In the genomic region with DNA sequence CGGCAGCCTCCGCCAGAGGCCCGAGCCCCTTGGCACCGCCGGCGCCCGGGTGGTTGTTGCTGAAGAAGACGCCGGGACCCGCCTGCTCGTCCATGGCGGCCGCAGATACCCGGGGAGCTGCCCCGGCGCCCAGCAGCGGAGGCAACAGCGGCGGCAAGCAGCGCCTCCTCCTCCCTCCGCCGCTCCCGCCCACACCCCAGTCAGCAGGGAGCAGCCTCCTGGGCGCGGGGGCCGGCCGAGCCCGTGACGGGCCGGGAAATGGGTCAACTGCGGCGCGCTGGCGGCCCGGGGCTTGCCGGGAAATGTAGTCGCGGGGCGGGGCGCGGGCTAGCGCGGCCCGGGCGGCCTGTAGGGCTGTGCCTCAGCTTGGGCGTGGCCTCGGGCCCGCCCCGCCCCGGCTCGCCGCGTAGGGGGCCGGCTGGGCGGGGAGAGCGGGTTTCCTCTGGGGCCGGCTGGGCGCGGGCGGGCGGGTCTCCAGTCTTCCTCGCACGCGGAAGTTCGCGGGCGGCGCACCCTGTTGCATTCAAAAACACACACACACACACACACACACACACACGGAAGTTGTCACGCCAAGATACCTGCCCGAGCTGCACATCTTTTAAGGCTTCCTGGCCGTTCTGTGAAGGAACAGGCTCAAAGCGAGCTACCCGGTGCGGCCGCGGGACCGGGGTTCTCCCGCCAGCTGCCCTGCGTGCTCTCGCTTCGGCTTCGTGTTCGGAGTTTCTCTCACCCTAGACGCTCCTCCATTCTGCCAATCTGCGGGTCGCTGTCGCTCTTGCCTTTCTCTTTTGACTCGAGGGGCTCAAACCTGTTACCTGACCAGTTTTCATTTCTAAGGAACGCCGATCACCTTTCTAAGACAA, we compare ENCODE assay signal across 1 cellular context.
TF ChIP-seq lines count a peak whose summit lies in the region.

A gene with protein sequence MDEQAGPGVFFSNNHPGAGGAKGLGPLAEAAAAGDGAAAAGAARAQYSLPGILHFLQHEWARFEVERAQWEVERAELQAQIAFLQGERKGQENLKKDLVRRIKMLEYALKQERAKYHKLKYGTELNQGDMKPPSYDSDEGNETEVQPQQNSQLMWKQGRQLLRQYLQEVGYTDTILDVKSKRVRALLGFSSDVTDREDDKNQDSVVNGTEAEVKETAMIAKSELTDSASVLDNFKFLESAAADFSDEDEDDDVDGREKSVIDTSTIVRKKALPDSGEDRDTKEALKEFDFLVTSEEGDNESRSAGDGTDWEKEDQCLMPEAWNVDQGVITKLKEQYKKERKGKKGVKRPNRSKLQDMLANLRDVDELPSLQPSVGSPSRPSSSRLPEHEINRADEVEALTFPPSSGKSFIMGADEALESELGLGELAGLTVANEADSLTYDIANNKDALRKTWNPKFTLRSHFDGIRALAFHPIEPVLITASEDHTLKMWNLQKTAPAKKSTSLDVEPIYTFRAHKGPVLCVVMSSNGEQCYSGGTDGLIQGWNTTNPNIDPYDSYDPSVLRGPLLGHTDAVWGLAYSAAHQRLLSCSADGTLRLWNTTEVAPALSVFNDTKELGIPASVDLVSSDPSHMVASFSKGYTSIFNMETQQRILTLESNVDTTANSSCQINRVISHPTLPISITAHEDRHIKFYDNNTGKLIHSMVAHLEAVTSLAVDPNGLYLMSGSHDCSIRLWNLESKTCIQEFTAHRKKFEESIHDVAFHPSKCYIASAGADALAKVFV (minus strand): TSS at position 167 of the 866 bp plus-strand sequence. CDS start 73 bp downstream, at position 94.

TF ChIP-seq in GM12878, 131 proteins besides CTCF, POLR2A, EP300 and RAD21 (continued from another document and continues in another):
- TF ChIP-seq, protein P1, sequence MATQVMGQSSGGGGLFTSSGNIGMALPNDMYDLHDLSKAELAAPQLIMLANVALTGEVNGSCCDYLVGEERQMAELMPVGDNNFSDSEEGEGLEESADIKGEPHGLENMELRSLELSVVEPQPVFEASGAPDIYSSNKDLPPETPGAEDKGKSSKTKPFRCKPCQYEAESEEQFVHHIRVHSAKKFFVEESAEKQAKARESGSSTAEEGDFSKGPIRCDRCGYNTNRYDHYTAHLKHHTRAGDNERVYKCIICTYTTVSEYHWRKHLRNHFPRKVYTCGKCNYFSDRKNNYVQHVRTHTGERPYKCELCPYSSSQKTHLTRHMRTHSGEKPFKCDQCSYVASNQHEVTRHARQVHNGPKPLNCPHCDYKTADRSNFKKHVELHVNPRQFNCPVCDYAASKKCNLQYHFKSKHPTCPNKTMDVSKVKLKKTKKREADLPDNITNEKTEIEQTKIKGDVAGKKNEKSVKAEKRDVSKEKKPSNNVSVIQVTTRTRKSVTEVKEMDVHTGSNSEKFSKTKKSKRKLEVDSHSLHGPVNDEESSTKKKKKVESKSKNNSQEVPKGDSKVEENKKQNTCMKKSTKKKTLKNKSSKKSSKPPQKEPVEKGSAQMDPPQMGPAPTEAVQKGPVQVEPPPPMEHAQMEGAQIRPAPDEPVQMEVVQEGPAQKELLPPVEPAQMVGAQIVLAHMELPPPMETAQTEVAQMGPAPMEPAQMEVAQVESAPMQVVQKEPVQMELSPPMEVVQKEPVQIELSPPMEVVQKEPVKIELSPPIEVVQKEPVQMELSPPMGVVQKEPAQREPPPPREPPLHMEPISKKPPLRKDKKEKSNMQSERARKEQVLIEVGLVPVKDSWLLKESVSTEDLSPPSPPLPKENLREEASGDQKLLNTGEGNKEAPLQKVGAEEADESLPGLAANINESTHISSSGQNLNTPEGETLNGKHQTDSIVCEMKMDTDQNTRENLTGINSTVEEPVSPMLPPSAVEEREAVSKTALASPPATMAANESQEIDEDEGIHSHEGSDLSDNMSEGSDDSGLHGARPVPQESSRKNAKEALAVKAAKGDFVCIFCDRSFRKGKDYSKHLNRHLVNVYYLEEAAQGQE (IDR thresholded peaks at IDR 0.05; ENCODE audit: low read depth, low read length), result no peak
- TF ChIP-seq EZH2 (IDR thresholded peaks at IDR 0.05; ENCODE audit: borderline replicate concordance, control insufficient read depth, low read depth, low read length), result no peak
- TF ChIP-seq TBL1XR1 (IDR thresholded peaks at IDR 0.05; ENCODE audit: low read depth, low read length), result peak; percentile 33; the same call in 1 of the 2 replicates
- TF ChIP-seq, protein P2, sequence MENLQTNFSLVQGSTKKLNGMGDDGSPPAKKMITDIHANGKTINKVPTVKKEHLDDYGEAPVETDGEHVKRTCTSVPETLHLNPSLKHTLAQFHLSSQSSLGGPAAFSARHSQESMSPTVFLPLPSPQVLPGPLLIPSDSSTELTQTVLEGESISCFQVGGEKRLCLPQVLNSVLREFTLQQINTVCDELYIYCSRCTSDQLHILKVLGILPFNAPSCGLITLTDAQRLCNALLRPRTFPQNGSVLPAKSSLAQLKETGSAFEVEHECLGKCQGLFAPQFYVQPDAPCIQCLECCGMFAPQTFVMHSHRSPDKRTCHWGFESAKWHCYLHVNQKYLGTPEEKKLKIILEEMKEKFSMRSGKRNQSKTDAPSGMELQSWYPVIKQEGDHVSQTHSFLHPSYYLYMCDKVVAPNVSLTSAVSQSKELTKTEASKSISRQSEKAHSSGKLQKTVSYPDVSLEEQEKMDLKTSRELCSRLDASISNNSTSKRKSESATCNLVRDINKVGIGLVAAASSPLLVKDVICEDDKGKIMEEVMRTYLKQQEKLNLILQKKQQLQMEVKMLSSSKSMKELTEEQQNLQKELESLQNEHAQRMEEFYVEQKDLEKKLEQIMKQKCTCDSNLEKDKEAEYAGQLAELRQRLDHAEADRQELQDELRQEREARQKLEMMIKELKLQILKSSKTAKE (IDR thresholded peaks at IDR 0.05; ENCODE audit: low read depth, poor library complexity, severe bottlenecking), result no peak
- TF ChIP-seq, protein P3, sequence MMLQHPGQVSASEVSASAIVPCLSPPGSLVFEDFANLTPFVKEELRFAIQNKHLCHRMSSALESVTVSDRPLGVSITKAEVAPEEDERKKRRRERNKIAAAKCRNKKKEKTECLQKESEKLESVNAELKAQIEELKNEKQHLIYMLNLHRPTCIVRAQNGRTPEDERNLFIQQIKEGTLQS (IDR thresholded peaks at IDR 0.05; ENCODE audit: borderline replicate concordance, extremely low read depth, low read depth, low read length), result no peak
- TF ChIP-seq, protein P4, sequence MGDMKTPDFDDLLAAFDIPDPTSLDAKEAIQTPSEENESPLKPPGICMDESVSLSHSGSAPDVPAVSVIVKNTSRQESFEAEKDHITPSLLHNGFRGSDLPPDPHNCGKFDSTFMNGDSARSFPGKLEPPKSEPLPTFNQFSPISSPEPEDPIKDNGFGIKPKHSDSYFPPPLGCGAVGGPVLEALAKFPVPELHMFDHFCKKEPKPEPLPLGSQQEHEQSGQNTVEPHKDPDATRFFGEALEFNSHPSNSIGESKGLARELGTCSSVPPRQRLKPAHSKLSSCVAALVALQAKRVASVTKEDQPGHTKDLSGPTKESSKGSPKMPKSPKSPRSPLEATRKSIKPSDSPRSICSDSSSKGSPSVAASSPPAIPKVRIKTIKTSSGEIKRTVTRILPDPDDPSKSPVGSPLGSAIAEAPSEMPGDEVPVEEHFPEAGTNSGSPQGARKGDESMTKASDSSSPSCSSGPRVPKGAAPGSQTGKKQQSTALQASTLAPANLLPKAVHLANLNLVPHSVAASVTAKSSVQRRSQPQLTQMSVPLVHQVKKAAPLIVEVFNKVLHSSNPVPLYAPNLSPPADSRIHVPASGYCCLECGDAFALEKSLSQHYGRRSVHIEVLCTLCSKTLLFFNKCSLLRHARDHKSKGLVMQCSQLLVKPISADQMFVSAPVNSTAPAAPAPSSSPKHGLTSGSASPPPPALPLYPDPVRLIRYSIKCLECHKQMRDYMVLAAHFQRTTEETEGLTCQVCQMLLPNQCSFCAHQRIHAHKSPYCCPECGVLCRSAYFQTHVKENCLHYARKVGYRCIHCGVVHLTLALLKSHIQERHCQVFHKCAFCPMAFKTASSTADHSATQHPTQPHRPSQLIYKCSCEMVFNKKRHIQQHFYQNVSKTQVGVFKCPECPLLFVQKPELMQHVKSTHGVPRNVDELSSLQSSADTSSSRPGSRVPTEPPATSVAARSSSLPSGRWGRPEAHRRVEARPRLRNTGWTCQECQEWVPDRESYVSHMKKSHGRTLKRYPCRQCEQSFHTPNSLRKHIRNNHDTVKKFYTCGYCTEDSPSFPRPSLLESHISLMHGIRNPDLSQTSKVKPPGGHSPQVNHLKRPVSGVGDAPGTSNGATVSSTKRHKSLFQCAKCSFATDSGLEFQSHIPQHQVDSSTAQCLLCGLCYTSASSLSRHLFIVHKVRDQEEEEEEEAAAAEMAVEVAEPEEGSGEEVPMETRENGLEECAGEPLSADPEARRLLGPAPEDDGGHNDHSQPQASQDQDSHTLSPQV (IDR thresholded peaks at IDR 0.05), result peak; percentile 43; the same call in 1 of the 2 replicates
- peak; percentile 78 for TF ChIP-seq GABPA (IDR thresholded peaks at IDR 0.05; ENCODE audit: low read depth)
- TF ChIP-seq CHD2 (IDR thresholded peaks at IDR 0.05; ENCODE audit: borderline replicate concordance, low read depth, low read length), result 0 out of 2 replicates have a peak, but pooled peaks have one; percentile 29
- peak; percentile 73 for TF ChIP-seq DPF2 (IDR thresholded peaks at IDR 0.05)
- 0 out of 2 replicates have a peak, but pooled peaks have one; percentile 29 for TF ChIP-seq SIN3A (IDR thresholded peaks at IDR 0.05; ENCODE audit: low read depth, low read length)
- peak; percentile 36; the same call in 1 of the 2 replicates for TF ChIP-seq FOXK2 (IDR thresholded peaks at IDR 0.05)
- TF ChIP-seq ATF7 (IDR thresholded peaks at IDR 0.05; ENCODE audit: low read depth), result peak; percentile 47
- TF ChIP-seq ZBED1 (IDR thresholded peaks at IDR 0.05; ENCODE audit: borderline replicate concordance), result no peak
- no peak for TF ChIP-seq CBX3 (IDR thresholded peaks at IDR 0.05; ENCODE audit: borderline replicate concordance, low read depth)
- TF ChIP-seq, protein P5, sequence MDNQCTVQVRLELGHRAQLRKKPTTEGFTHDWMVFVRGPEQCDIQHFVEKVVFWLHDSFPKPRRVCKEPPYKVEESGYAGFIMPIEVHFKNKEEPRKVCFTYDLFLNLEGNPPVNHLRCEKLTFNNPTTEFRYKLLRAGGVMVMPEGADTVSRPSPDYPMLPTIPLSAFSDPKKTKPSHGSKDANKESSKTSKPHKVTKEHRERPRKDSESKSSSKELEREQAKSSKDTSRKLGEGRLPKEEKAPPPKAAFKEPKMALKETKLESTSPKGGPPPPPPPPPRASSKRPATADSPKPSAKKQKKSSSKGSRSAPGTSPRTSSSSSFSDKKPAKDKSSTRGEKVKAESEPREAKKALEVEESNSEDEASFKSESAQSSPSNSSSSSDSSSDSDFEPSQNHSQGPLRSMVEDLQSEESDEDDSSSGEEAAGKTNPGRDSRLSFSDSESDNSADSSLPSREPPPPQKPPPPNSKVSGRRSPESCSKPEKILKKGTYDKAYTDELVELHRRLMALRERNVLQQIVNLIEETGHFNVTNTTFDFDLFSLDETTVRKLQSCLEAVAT (IDR thresholded peaks at IDR 0.05), result peak; percentile 83
- no peak; a peak in 1 of 4 replicates for TF ChIP-seq SRF (IDR thresholded peaks at IDR 0.05; ENCODE audit: low read depth in 2 of 2, low read length in 2 of 2)
- TF ChIP-seq, protein P6, sequence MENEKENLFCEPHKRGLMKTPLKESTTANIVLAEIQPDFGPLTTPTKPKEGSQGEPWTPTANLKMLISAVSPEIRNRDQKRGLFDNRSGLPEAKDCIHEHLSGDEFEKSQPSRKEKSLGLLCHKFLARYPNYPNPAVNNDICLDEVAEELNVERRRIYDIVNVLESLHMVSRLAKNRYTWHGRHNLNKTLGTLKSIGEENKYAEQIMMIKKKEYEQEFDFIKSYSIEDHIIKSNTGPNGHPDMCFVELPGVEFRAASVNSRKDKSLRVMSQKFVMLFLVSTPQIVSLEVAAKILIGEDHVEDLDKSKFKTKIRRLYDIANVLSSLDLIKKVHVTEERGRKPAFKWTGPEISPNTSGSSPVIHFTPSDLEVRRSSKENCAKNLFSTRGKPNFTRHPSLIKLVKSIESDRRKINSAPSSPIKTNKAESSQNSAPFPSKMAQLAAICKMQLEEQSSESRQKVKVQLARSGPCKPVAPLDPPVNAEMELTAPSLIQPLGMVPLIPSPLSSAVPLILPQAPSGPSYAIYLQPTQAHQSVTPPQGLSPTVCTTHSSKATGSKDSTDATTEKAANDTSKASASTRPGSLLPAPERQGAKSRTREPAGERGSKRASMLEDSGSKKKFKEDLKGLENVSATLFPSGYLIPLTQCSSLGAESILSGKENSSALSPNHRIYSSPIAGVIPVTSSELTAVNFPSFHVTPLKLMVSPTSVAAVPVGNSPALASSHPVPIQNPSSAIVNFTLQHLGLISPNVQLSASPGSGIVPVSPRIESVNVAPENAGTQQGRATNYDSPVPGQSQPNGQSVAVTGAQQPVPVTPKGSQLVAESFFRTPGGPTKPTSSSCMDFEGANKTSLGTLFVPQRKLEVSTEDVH (IDR thresholded peaks at IDR 0.05; ENCODE audit: low read depth, partially characterized antibody), result no peak
- peak in 1 of 2 experiments; percentile 86; a peak in 2 of 4 replicates for TF ChIP-seq ETV6 (conservative IDR thresholded peaks at IDR 0.05 in 1 of 2, IDR thresholded peaks at IDR 0.05 in 1 of 2; ENCODE audit: borderline replicate concordance in 1 of 2, low read depth in 1 of 2)
- TF ChIP-seq ZNF622 (IDR thresholded peaks at IDR 0.05), result no peak
- peak; percentile 43; the same call in 1 of the 2 replicates for TF ChIP-seq ZNF207 (IDR thresholded peaks at IDR 0.05; ENCODE audit: borderline replicate concordance)
- no peak for TF ChIP-seq RELA (IDR thresholded peaks at IDR 0.05; ENCODE audit: borderline replicate concordance, partially characterized antibody)
- no peak for TF ChIP-seq SREBF2 (IDR thresholded peaks at IDR 0.05; ENCODE audit: low read length)
- no peak for TF ChIP-seq FOXM1 (IDR thresholded peaks at IDR 0.05; ENCODE audit: low read depth, low read length)
- TF ChIP-seq, protein P7, sequence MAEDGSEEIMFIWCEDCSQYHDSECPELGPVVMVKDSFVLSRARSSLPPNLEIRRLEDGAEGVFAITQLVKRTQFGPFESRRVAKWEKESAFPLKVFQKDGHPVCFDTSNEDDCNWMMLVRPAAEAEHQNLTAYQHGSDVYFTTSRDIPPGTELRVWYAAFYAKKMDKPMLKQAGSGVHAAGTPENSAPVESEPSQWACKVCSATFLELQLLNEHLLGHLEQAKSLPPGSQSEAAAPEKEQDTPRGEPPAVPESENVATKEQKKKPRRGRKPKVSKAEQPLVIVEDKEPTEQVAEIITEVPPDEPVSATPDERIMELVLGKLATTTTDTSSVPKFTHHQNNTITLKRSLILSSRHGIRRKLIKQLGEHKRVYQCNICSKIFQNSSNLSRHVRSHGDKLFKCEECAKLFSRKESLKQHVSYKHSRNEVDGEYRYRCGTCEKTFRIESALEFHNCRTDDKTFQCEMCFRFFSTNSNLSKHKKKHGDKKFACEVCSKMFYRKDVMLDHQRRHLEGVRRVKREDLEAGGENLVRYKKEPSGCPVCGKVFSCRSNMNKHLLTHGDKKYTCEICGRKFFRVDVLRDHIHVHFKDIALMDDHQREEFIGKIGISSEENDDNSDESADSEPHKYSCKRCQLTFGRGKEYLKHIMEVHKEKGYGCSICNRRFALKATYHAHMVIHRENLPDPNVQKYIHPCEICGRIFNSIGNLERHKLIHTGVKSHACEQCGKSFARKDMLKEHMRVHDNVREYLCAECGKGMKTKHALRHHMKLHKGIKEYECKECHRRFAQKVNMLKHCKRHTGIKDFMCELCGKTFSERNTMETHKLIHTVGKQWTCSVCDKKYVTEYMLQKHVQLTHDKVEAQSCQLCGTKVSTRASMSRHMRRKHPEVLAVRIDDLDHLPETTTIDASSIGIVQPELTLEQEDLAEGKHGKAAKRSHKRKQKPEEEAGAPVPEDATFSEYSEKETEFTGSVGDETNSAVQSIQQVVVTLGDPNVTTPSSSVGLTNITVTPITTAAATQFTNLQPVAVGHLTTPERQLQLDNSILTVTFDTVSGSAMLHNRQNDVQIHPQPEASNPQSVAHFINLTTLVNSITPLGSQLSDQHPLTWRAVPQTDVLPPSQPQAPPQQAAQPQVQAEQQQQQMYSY (CRISPR knock-in tag; IDR thresholded peaks at IDR 0.05), result no peak
- no peak for TF ChIP-seq SUPT20H (IDR thresholded peaks at IDR 0.05; ENCODE audit: borderline replicate concordance, control insufficient read depth, low read depth, low read length)
- TF ChIP-seq CBFB (IDR thresholded peaks at IDR 0.05; ENCODE audit: low read depth), result peak; percentile 47; the same call in 1 of the 2 replicates
- TF ChIP-seq NFYA (IDR thresholded peaks at IDR 0.05; ENCODE audit: borderline replicate concordance, low read depth, low read length), result no peak
- no peak for TF ChIP-seq JUNB (IDR thresholded peaks at IDR 0.05)
- TF ChIP-seq IRF4 (IDR thresholded peaks at IDR 0.05; ENCODE audit: low read depth, low read length), result no peak
